Comparison of ENCODE assay signal across 21 cellular contexts in the genomic region with DNA sequence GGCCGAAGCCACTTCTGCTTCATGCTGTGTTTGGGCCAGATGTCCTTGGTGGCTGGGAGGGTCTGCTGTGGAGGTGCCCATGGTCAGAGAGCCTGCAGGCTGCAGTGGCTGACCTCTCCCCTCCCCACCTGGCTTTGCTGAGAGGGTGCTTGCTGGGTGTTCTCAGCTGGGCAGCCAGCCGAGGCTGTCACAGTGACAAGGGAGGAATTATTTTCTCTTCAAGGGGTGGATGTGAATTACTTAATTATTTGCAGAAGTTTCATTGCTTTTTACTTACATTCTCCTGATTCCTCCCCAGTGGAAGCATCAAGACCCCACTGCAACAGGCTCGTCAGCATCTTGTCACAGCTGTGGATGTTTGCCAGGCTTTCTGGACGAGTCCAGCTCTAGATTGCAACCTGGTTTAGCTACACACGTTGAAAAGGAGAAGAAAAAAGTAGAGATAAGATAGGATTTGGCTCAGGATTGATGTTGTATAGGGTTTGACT.
DNase-seq lines count a peak whose midpoint lies in the region; TF ChIP-seq lines count a peak whose summit lies in the region.
"Had no signal": no experiment of that assay in that cellular context is flagged by ENCODE, and none has a peak within 500 bp of the region (broad histone marks: within the 10 kb centered on the region; RNA-seq: fewer than 3 reads in every experiment).

No MANE protein-coding gene starts in this region.

- peaks cover 21% of the 10 kb centered on the region for H3K79me2 ChIP-seq in OCI-LY1 (ENCODE audit: insufficient read depth, low read length)

- H4K20me1 ChIP-seq in OCI-LY1 (ENCODE audit: insufficient read depth, low read length): no peaks in the 10 kb centered on the region

- no peaks in the 10 kb centered on the region for H3K36me3 ChIP-seq in Caco-2 (ENCODE audit: control insufficient read depth, insufficient read depth, low read length)
- peaks cover 5% of the 10 kb centered on the region; the same call in 1 of the 2 replicates for H3K36me3 ChIP-seq in OCI-LY1 (ENCODE audit: insufficient read depth, low read length)
- no peaks in the 10 kb centered on the region for H3K36me3 ChIP-seq in transverse colon
- H3K36me3 ChIP-seq: HAP-1, heart right ventricle, neural progenitor cell, upper lobe of right lung had no signal

- H3K27me3 Mint-ChIP-seq in Caco-2 (ENCODE audit: insufficient read depth, unreplicated experiment) (no peaks in the 10 kb centered on the region), nephron (ENCODE audit: low read depth) (peaks cover 15% of the 10 kb centered on the region)

- H3K27ac Mint-ChIP-seq in Caco-2 (ENCODE audit: unreplicated experiment) (peak overlapping the region; percentile 79), nephron (peak overlapping the region; percentile 82 to 95 (median 90))

- no peaks in the 10 kb centered on the region for H3K36me3 Mint-ChIP-seq in Caco-2 (ENCODE audit: insufficient read depth, unreplicated experiment)
- no peaks in the 10 kb centered on the region for H3K36me3 Mint-ChIP-seq in nephron (ENCODE audit: low read depth)

- DNase-seq in Caco-2 (no peak), dorsolateral prefrontal cortex (peak in 1 of 10 donors; percentile 28), NOMO-1 treated with DMSO at 0.1 percent for 48 hours (lab: John Stamatoyannopoulos, UW; ENCODE audit: unreplicated experiment) (no peak), transverse colon (no peak)
- DNase-seq in activated effector memory CD4-positive, alpha-beta T cell treated with Interleukin-2 at 50 U/mL for 16 hours: no peak
- no peak for DNase-seq in activated T-cell treated with anti-CD3 and anti-CD28 coated beads, Interleukin-2, amount 50 U/mL, for 1 hour
- DNase-seq: activated CD4-positive, alpha-beta T cell treated with anti-CD3 and anti-CD28 coated beads for 48 hours; effector CD8-positive, alpha-beta T cell; heart right ventricle; Karpas-422; mucosa of descending colon; NCI-H1048; NCI-H510A; RPMI8226; small intestine; stimulated activated naive CD4-positive, alpha-beta T cell treated with Interleukin-2 at 50 U/mL for 16 hours; upper lobe of right lung had no signal

- intact Hi-C loops in Caco-2 (cut with micrococcal nuclease; ENCODE audit: unreplicated experiment): loop anchor here (2.0 kb wide), 1 partner anchor 21 kb away; no protein-coding TSS in a partner anchor
- intact Hi-C loops in dorsolateral prefrontal cortex (cut with DNase I): no loop called here
- intact Hi-C loops in transverse colon (cut with DNase I; ENCODE audit: low total_unique reads): no loop called here

- peak overlapping the region; percentile 74 for H3K4me2 ChIP-seq in OCI-LY1 (ENCODE audit: low read length)
- H3K4me2 ChIP-seq: neural progenitor cell had no signal

- 50 to 66% methylated on average over 3 to 5 of the region's 5 CpGs for WGBS in transverse colon (ENCODE audit: low coverage in 1 of 2), 2 donors

- TF ChIP-seq CTCF in Caco-2 (IDR thresholded peaks at IDR 0.05; ENCODE audit: insufficient read depth in 1 of 2, low read depth in 1 of 2, low read length in 1 of 2, severe bottlenecking in 1 of 2, unreplicated experiment in 1 of 2): no peak
- no peak for TF ChIP-seq CTCF in OCI-LY1 (IDR thresholded peaks at IDR 0.05; ENCODE audit: low read length)
- TF ChIP-seq CTCF in dorsolateral prefrontal cortex (IDR thresholded peaks at IDR 0.05 in 54 of 56, conservative IDR thresholded peaks at IDR 0.05 in 2 of 56; ENCODE audit: low read depth in 1 of 56, partially characterized antibody in 56 of 56): no peak
- no peak for TF ChIP-seq CTCF in nephron (IDR thresholded peaks at IDR 0.05; ENCODE audit: unreplicated experiment in 3 of 3)
- TF ChIP-seq CTCF in transverse colon (IDR thresholded peaks at IDR 0.05): no peak

- H3K4me3 ChIP-seq in Caco-2 (ENCODE audit: low read depth, low read length) (no peak overlapping the region), OCI-LY1 (ENCODE audit: low read depth, low read length, poor library complexity, severe bottlenecking) (peak overlapping the region; percentile 45), dorsolateral prefrontal cortex (peak overlapping the region in 26 of 59 donors; percentile 15 to 53 (median 42)), transverse colon (no peak overlapping the region)
- H3K4me3 ChIP-seq: HAP-1, mucosa of descending colon, neural progenitor cell, upper lobe of right lung had no signal

- TF ChIP-seq EP300 in transverse colon (IDR thresholded peaks at IDR 0.05; ENCODE audit: low read depth): no peak

- in situ Hi-C loops in transverse colon (cut with MboI; ENCODE audit: low pct_ligation_motif_present in 1 of 4, low pct_unique_long_range_greater_than_20kb in 1 of 4, low sequenced_read_pairs in 3 of 4): no loop called here

- no peaks in the 10 kb centered on the region for H3F3A ChIP-seq in OCI-LY1 (ENCODE audit: insufficient read depth, low read length)

- TF ChIP-seq POLR2A in transverse colon (IDR thresholded peaks at IDR 0.05): no peak

- H3K4me1 Mint-ChIP-seq in Caco-2 (ENCODE audit: low read depth, unreplicated experiment) (peaks cover 31% of the 10 kb centered on the region), nephron (peaks cover 73% of the 10 kb centered on the region)

- H3K27me3 ChIP-seq in Caco-2 (replicated peaks; ENCODE audit: control insufficient read depth, insufficient read depth, low read length) (no peaks in the 10 kb centered on the region), OCI-LY1 (ENCODE audit: insufficient read depth, low read length) (no peaks in the 10 kb centered on the region), dorsolateral prefrontal cortex (no peaks in the 10 kb centered on the region), transverse colon (no peaks in the 10 kb centered on the region)
- H3K27me3 ChIP-seq: heart right ventricle, neural progenitor cell, upper lobe of right lung had no signal

- H3K9me3 Mint-ChIP-seq in Caco-2 (ENCODE audit: unreplicated experiment) (no peaks in the 10 kb centered on the region), nephron (no peaks in the 10 kb centered on the region)
- H3K9me3 Mint-ChIP-seq: neural progenitor cell had no signal

- POLR2A ChIA-PET in Caco-2 (lab: Charles Lee): no interaction called here

- no peaks in the 10 kb centered on the region for H3K9me3 ChIP-seq in Caco-2
- no peaks in the 10 kb centered on the region for H3K9me3 ChIP-seq in OCI-LY1 (ENCODE audit: low read length)
- no peaks in the 10 kb centered on the region for H3K9me3 ChIP-seq in transverse colon
- H3K9me3 ChIP-seq: HAP-1, heart right ventricle, mucosa of descending colon, upper lobe of right lung had no signal

- no TSS peak for BruUV-seq in Caco-2 (replicated peaks; lab: Mats Ljungman, UMichigan)

- H3K4me3 Mint-ChIP-seq in Caco-2 (ENCODE audit: unreplicated experiment): no peak overlapping the region
- peak overlapping the region in 1 of 3 experiments; percentile 56 for H3K4me3 Mint-ChIP-seq in nephron
- H3K4me3 Mint-ChIP-seq: neural progenitor cell had no signal

- peaks cover 13% of the 10 kb centered on the region; the same call in 1 of the 2 replicates for H3K4me1 ChIP-seq in Caco-2
- peaks cover 100% of the 10 kb centered on the region for H3K4me1 ChIP-seq in OCI-LY1 (ENCODE audit: insufficient read depth, low read length, severe bottlenecking)
- peaks cover 20 to 29% (median 23%) of the 10 kb centered on the region in 4 donors for H3K4me1 ChIP-seq in transverse colon

- no peaks in the 10 kb centered on the region for H3K9me2 ChIP-seq in OCI-LY1 (ENCODE audit: low read depth, low read length)

- peak overlapping the region; percentile 69 for H3K9ac ChIP-seq in OCI-LY1 (ENCODE audit: low read length)
- H3K9ac ChIP-seq: neural progenitor cell had no signal

- CTCF ChIA-PET in Caco-2 (lab: Charles Lee): no interaction called here

- no peak overlapping the region for H2AFZ ChIP-seq in OCI-LY1 (ENCODE audit: low read length)
- H2AFZ ChIP-seq: neural progenitor cell had no signal

- H3K27ac ChIP-seq in OCI-LY1 (ENCODE audit: low read depth, low read length, poor library complexity, severe bottlenecking) (peak overlapping the region; percentile 99), dorsolateral prefrontal cortex (peak overlapping the region in 31 of 59 donors; percentile 6 to 82 (median 54)), transverse colon (no peak overlapping the region)
- H3K27ac ChIP-seq: neural progenitor cell, upper lobe of right lung had no signal

Comparison
In these comparisons a context has a peak if more than half of its experiments do, and no peak if none do; other contexts are left out.
1. H3K27ac ChIP-seq: peak in OCI-LY1 (single experiment) and dorsolateral prefrontal cortex (31 of 59); none in transverse colon (0 of 4).